8 cellular contexts compared by ENCODE assay signal in the genomic region with DNA sequence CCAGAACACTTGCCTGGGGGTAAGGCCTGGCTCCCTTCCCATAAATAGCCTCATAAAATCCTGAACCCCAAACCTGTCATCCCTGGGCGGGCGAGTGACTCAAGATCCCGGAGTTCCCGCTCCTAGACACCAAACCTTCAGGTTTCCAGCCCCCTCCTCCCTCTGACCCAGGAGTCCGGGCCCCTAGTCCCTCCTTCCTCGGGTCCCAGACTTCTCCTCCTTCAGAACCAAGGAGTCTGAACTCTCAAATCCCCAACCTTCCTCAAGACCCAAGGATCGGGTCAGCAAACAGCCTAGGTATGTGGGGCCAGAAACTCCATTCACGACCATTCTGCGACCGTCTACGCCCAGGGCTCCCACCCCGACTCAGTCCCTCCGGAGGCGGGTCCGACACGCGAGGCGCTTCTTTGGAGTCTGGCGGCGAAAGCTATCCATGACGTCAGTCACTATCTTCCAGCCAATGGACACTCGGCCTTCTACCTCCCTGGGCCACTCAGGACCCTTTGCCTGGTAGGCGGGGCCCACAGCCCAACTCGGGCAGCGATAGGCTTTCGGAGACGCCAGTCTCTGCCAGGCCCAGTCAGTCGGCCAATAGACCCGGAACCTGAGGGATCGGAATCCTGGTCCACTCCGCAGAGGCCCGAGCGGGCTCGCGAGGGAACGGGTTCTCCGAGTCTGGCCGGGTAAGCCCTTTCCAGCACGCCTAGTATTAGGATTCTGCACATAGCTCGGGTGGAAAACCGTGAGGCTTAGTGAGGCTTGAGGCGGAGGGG. TPM values are rescaled to one million over a fixed set of nuclear protein-coding genes. Genes with fewer than 3 reads are reported as not detected.
DNase-seq lines count a peak whose midpoint lies in the region; ATAC-seq and TF ChIP-seq lines count a peak whose summit lies in the region.

No MANE protein-coding gene starts in this region.

- intact Hi-C loops in Right ventricle myocardium superior (cut with DNase I) = no loop called here
- intact Hi-C loops in ovary (cut with DNase I) = loop anchor here in 1 of 4 donors (10.0 kb wide), 1 partner anchor 152 kb away; a partner anchor contains a TSS
- intact Hi-C loops in thyroid gland (cut with DNase I) = no loop called here

- H3K4me1 Mint-ChIP-seq in activated naive CD8-positive, alpha-beta T cell treated with anti-CD3 and anti-CD28 coated beads, Interleukin-2, amount 50 U/mL, for 24 hours = peaks cover 32% of the 10 kb centered on the region

- H3K27ac ChIP-seq in SU-DHL-6 (ENCODE audit: low read depth, low read length) (no peak overlapping the region), ovary (peak overlapping the region in 1 of 2 donors; percentile 58), thyroid gland (peak overlapping the region in 2 of 3 donors; percentile 51 to 74)

- TF ChIP-seq CTCF in SU-DHL-6 (IDR thresholded peaks at IDR 0.05; ENCODE audit: insufficient read depth, low read length, poor library complexity, severe bottlenecking) (no peak), ovary (IDR thresholded peaks at IDR 0.05) (no peak), thyroid gland (IDR thresholded peaks at IDR 0.05) (no peak)

- H3K4me3 ChIP-seq in SU-DHL-6 (ENCODE audit: insufficient read depth, low read length, poor library complexity, severe bottlenecking) (peak overlapping the region; percentile 83), ovary (peak overlapping the region; percentile 41), thyroid gland (replicated peaks in 1 of 3) (peak overlapping the region in 2 of 3 donors; percentile 13 to 40)

- H3K27me3 ChIP-seq in SU-DHL-6 (ENCODE audit: low read length) (no peaks in the 10 kb centered on the region), ovary (no peaks in the 10 kb centered on the region), thyroid gland (no peaks in the 10 kb centered on the region)

- peak overlapping the region; percentile 73 for H3K9ac ChIP-seq in SU-DHL-6 (ENCODE audit: low read length)

- H3K9me2 ChIP-seq in SU-DHL-6 (replicated peaks; ENCODE audit: insufficient read depth, low read length) = no peaks in the 10 kb centered on the region

- H3K4me1 ChIP-seq in ovary (ENCODE audit: insufficient read depth) = peaks cover 9% of the 10 kb centered on the region
- peaks cover 6 to 21% of the 10 kb centered on the region in 2 donors for H3K4me1 ChIP-seq in thyroid gland

- 1 to 2% (median 2%) methylated on average over 42 of the region's 42 CpGs for WGBS in ovary, 3 donors
- WGBS in thyroid gland, 2 donors = 5 to 6% methylated on average over 36 to 37 of the region's 42 CpGs

- no peaks in the 10 kb centered on the region for H3K36me3 Mint-ChIP-seq in activated naive CD8-positive, alpha-beta T cell treated with anti-CD3 and anti-CD28 coated beads, Interleukin-2, amount 50 U/mL, for 24 hours (ENCODE audit: low read depth)

- H3K27ac Mint-ChIP-seq in activated naive CD8-positive, alpha-beta T cell treated with anti-CD3 and anti-CD28 coated beads, Interleukin-2, amount 50 U/mL, for 24 hours = peak overlapping the region; percentile 93

- peaks cover 11% of the 10 kb centered on the region for H3F3A ChIP-seq in SU-DHL-6 (ENCODE audit: insufficient read depth)

- peak overlapping the region; percentile 85 for H3K4me2 ChIP-seq in SU-DHL-6 (ENCODE audit: low read depth, low read length, poor library complexity, severe bottlenecking)

- H3K9me3 ChIP-seq in SU-DHL-6 (ENCODE audit: insufficient read depth, low read length) (no peaks in the 10 kb centered on the region), ovary (no peaks in the 10 kb centered on the region), thyroid gland (no peaks in the 10 kb centered on the region)

- peak; percentile 97 to 100 (median 99) for DNase-seq in NCI-H1417 (lab: John Stamatoyannopoulos, UW)
- DNase-seq in activated naive CD8-positive, alpha-beta T cell treated with anti-CD3 and anti-CD28 coated beads, Interleukin-2, amount 50 U/mL, for 24 hours = peak; percentile 98
- peak; percentile 99 for DNase-seq in Right ventricle myocardium superior
- peak; percentile 96 to 100 (median 99) for DNase-seq in ovary
- peak; percentile 98 for DNase-seq in thyroid gland

- TF ChIP-seq POLR2A in GM10847 (IDR thresholded peaks at IDR 0.05; ENCODE audit: extremely low read depth, insufficient read length) = peak; percentile 84
- TF ChIP-seq POLR2A in ovary (IDR thresholded peaks at IDR 0.05) = peak; percentile 54
- peak; percentile 18 to 76 for TF ChIP-seq POLR2A in thyroid gland (IDR thresholded peaks at IDR 0.05)

- H3K36me3 ChIP-seq in SU-DHL-6 (ENCODE audit: low read length) = no peaks in the 10 kb centered on the region
- no peaks in the 10 kb centered on the region for H3K36me3 ChIP-seq in ovary
- H3K36me3 ChIP-seq in thyroid gland = no peaks in the 10 kb centered on the region

- peaks cover 4% of the 10 kb centered on the region for H3K27me3 Mint-ChIP-seq in activated naive CD8-positive, alpha-beta T cell treated with anti-CD3 and anti-CD28 coated beads, Interleukin-2, amount 50 U/mL, for 24 hours

- 0 out of 2 replicates have a peak, but pooled peaks cover 7% of the 10 kb centered on the region for H3K79me2 ChIP-seq in SU-DHL-6 (ENCODE audit: insufficient read depth, low read length)

- no peak for TF ChIP-seq EP300 in ovary (IDR thresholded peaks at IDR 0.05)

- peak; percentile 98 for ATAC-seq in HG02678 (IDR thresholded peaks at IDR 0.05; ENCODE audit: unreplicated experiment)
- peak; percentile 99 for ATAC-seq in activated naive CD8-positive, alpha-beta T cell treated with anti-CD3 and anti-CD28 coated beads, Interleukin-2, amount 50 U/mL, for 24 hours
- ATAC-seq in Right ventricle myocardium superior (ENCODE audit: poor library complexity) = peak; percentile 96

- peak overlapping the region; percentile 93 for H3K4me3 Mint-ChIP-seq in activated naive CD8-positive, alpha-beta T cell treated with anti-CD3 and anti-CD28 coated beads, Interleukin-2, amount 50 U/mL, for 24 hours

- no peaks in the 10 kb centered on the region for H3K9me3 Mint-ChIP-seq in activated naive CD8-positive, alpha-beta T cell treated with anti-CD3 and anti-CD28 coated beads, Interleukin-2, amount 50 U/mL, for 24 hours

- H2AFZ ChIP-seq in SU-DHL-6 (ENCODE audit: low read depth, low read length, severe bottlenecking) = peak overlapping the region; percentile 87

- no peaks in the 10 kb centered on the region for H4K20me1 ChIP-seq in SU-DHL-6 (ENCODE audit: low read depth, low read length)

RNA-seq across cellular contexts. Expression of a gene that starts 6.6 kb away (rescaled TPM):
- total RNA-seq in Right ventricle myocardium superior = 1.1 TPM
- not detected for total RNA-seq in ovary
- polyA plus RNA-seq in ovary = under 1 TPM; 0.47 to 0.91 TPM
- total RNA-seq in thyroid gland = 1 to 10 TPM in 1 of 4 donors, not detected in 3; 1.0 TPM

RNA-seq across cellular contexts. Expression of a gene that starts 30.5 kb away (rescaled TPM):
- 61.4 TPM for total RNA-seq in Right ventricle myocardium superior
- total RNA-seq in ovary = 10 to 100 TPM in 3 of 7 donors, 1 to 10 TPM in 4; 2.3 to 15.1 (median 5.4) TPM
- polyA plus RNA-seq in ovary = 1 to 10 TPM; 1.7 to 7.9 TPM
- total RNA-seq in thyroid gland = 10 to 100 TPM in 1 of 4 donors, 1 to 10 TPM in 3; 4.0 to 10.0 (median 7.4) TPM

RNA-seq across cellular contexts. Expression of a gene that starts 46.0 kb away (rescaled TPM):
- not detected for total RNA-seq in Right ventricle myocardium superior
- total RNA-seq in ovary = under 1 TPM in 2 of 7 donors, not detected in 5; 0.32 to 0.46 TPM
- polyA plus RNA-seq in ovary = not detected
- total RNA-seq in thyroid gland = not detected

Comparison
In these comparisons a context has a peak if more than half of its experiments do, and no peak if none do; other contexts are left out.
1. H3K4me3 ChIP-seq: peak in every context shown above with its lines; median percentile 83 in SU-DHL-6; 41 in ovary; 26 in thyroid gland.